In the genomic region with DNA sequence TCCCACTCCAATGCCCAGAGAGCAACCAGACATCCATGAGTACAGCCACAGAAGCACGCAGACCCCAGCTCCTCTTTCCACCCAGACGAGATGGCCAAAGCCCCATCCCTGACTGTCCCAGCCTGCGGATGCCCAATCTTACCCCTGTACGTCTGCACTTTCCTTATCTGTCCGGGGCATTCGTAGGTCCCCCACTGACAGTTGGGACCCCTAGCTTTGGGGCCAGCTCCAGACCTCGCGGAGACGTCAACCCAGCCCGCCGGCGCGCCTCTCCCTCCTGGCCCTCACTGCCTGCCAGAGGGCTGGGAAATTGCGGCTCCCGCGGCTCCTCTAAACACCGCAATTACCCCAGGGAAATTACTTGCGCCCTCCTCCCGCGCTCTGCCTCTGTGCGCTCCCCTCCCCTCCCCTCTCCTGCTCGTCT, we compare ENCODE assay signal across 21 cellular contexts. TPM values are rescaled to one million over a fixed set of nuclear protein-coding genes. Genes with fewer than 3 reads are reported as not detected.
A peak's percentile ranks its signal among the peaks of the same experiment; 100 is the strongest.
DNase-seq lines count a peak whose midpoint lies in the region; ATAC-seq, FAIRE-seq and TF ChIP-seq lines count a peak whose summit lies in the region.
"Had no signal": no experiment of that assay in that cellular context is flagged by ENCODE, and none has a peak within 500 bp of the region (broad histone marks: within the 10 kb centered on the region; RNA-seq: fewer than 3 reads in every experiment).

No MANE protein-coding gene starts in this region.

- no peaks in the 10 kb centered on the region for H3K36me3 ChIP-seq in BLaER1 treated with 17β-estradiol and CSF1 and Interleukin-3, amounts not matched to agents 10 nM and 100 nM
- H3K36me3 ChIP-seq in ES-I3 (ENCODE audit: insufficient read depth, low read length): no peaks in the 10 kb centered on the region
- no peaks in the 10 kb centered on the region for H3K36me3 ChIP-seq in kidney (ENCODE audit: control insufficient read depth in 1 of 2, insufficient read depth in 2 of 2, low read length in 2 of 2)
- H3K36me3 ChIP-seq: Peyer's patch, vagina had no signal

- H4K20me1 ChIP-seq in BLaER1 treated with 17β-estradiol and CSF1 and Interleukin-3, amounts not matched to agents 10 nM and 100 nM: peaks cover 0 to 84% (median 49%) of the 10 kb centered on the region in 11 experiments; a peak in 18 of 22 replicates

- no peak for DNase-seq in nephron progenitor cell
- no peak for DNase-seq in SIG-M5 treated with dmso at 0.1 percent for 504 hours (lab: John Stamatoyannopoulos, UW; ENCODE audit: unreplicated experiment)
- DNase-seq in Right ventricle myocardium superior: no peak
- DNase-seq in kidney: no peak
- DNase-seq: activated CD4-positive, alpha-beta T cell treated with anti-CD3 and anti-CD28 coated beads, Interleukin-2, amount 50 U/mL, for 48 hours; activated gamma-delta T cell treated with Interleukin-2 at 50 U/mL for 16 hours; CD4-positive, alpha-beta memory T cell; left cardiac atrium; naive thymus-derived CD4-positive, alpha-beta T cell; NCI-H1092; stimulated activated naive CD4-positive, alpha-beta T cell treated with Interleukin-2 at 50 U/mL for 16 hours had no signal

- peak overlapping the region in 5 of 10 experiments; percentile 13 to 71 (median 32); a peak in 6 of 20 replicates for H3K4me3 ChIP-seq in BLaER1 treated with 17β-estradiol and CSF1 and Interleukin-3, amounts not matched to agents 10 nM and 100 nM
- no peak overlapping the region for H3K4me3 ChIP-seq in kidney (ENCODE audit: low read length in 2 of 2)
- H3K4me3 ChIP-seq: Peyer's patch, vagina had no signal

- H3K27ac Mint-ChIP-seq in brain: peak overlapping the region in 2 of 5 experiments; percentile 53 to 63
- H3K27ac Mint-ChIP-seq in nephron progenitor cell: no peak overlapping the region
- H3K27ac Mint-ChIP-seq: CD4-positive, alpha-beta memory T cell; T-helper 1 cell treated with Interleukin-12 subunit alpha and Interleukin-12 subunit beta and Interleukin-4 antibody, amounts not matched to agents 30 μg/mL and 1 μg/mL, for 36 hours had no signal

- H3K4me1 Mint-ChIP-seq in brain (peaks cover 26% of the 10 kb centered on the region), nephron progenitor cell (peaks cover 27% of the 10 kb centered on the region)

- intact Hi-C loops in Right ventricle myocardium superior (cut with DNase I): no loop called here
- intact Hi-C loops in kidney (cut with DNase I): no loop called here

- peaks cover 58% of the 10 kb centered on the region for H3K27me3 Mint-ChIP-seq in brain
- H3K27me3 Mint-ChIP-seq in nephron progenitor cell (ENCODE audit: low read depth, poor library complexity): peaks cover 81% of the 10 kb centered on the region

- no peak for ATAC-seq in Right ventricle myocardium superior (ENCODE audit: poor library complexity)
- ATAC-seq: left cardiac atrium; naive thymus-derived CD4-positive, alpha-beta T cell had no signal

- H3K9me3 ChIP-seq in BLaER1 treated with 17β-estradiol and CSF1 and Interleukin-3, amounts not matched to agents 10 nM and 100 nM (replicated peaks in 1 of 11): peaks cover 0 to 13% (median 8%) of the 10 kb centered on the region in 11 experiments; a peak in 11 of 22 replicates
- H3K9me3 ChIP-seq in ES-I3 (ENCODE audit: control insufficient read depth, insufficient read depth, low read length) (no peaks in the 10 kb centered on the region), kidney (ENCODE audit: control insufficient read depth in 1 of 2, low read length in 2 of 2) (no peaks in the 10 kb centered on the region)
- H3K9me3 ChIP-seq: Peyer's patch, vagina had no signal

- no peak for TF ChIP-seq CTCF in brain (conservative IDR thresholded peaks at IDR 0.05)
- TF ChIP-seq CTCF in nephron progenitor cell (IDR thresholded peaks at IDR 0.05): no peak
- no peak for TF ChIP-seq CTCF in kidney (IDR thresholded peaks at IDR 0.05; ENCODE audit: borderline replicate concordance, extremely low read depth, insufficient read depth)

- no peak overlapping the region for H3K9ac ChIP-seq in BLaER1 treated with 17β-estradiol and CSF1 and Interleukin-3, amounts not matched to agents 10 nM and 100 nM
- H3K9ac ChIP-seq in ES-I3 (ENCODE audit: low read depth, low read length): peak overlapping the region; percentile 47; the same call in 1 of the 2 replicates
- no peak overlapping the region for H3K9ac ChIP-seq in kidney (ENCODE audit: low read length in 2 of 2)

- H3K4me1 ChIP-seq in BLaER1 treated with 17β-estradiol and CSF1 and Interleukin-3, amounts not matched to agents 10 nM and 100 nM: peaks cover 6 to 26% (median 20%) of the 10 kb centered on the region in 10 experiments; a peak in 15 of 20 replicates
- H3K4me1 ChIP-seq in ES-I3 (ENCODE audit: insufficient read depth, low read length): peaks cover 12% of the 10 kb centered on the region
- H3K4me1 ChIP-seq in kidney (ENCODE audit: control insufficient read depth in 1 of 2, insufficient read depth in 1 of 2, low read depth in 1 of 2, low read length in 2 of 2): no peaks in the 10 kb centered on the region

- no peak overlapping the region for H3K27ac ChIP-seq in BLaER1 treated with 17β-estradiol and CSF1 and Interleukin-3, amounts not matched to agents 10 nM and 100 nM
- no peak overlapping the region for H3K27ac ChIP-seq in kidney (ENCODE audit: low read depth in 2 of 2, low read length in 2 of 2)
- H3K27ac ChIP-seq: Peyer's patch, vagina had no signal

- no peak for FAIRE-seq in kidney (lab: Jason Lieb, UNC)
- FAIRE-seq: GM19239 had no signal

- H3K9me3 Mint-ChIP-seq in brain (peaks cover 0 to 5% (median 0%) of the 10 kb centered on the region in 5 experiments), nephron progenitor cell (no peaks in the 10 kb centered on the region)
- H3K9me3 Mint-ChIP-seq: CD4-positive, alpha-beta memory T cell; naive thymus-derived CD4-positive, alpha-beta T cell; T-helper 1 cell treated with Interleukin-12 subunit alpha and Interleukin-12 subunit beta and Interleukin-4 antibody, amounts not matched to agents 30 μg/mL and 1 μg/mL, for 36 hours had no signal

- H3K4me3 Mint-ChIP-seq in brain: peak overlapping the region; percentile 66 to 81 (median 75)
- peak overlapping the region; percentile 72 for H3K4me3 Mint-ChIP-seq in nephron progenitor cell
- H3K4me3 Mint-ChIP-seq: T-helper 1 cell treated with Interleukin-12 subunit alpha and Interleukin-12 subunit beta and Interleukin-4 antibody, amounts not matched to agents 30 μg/mL and 1 μg/mL, for 36 hours had no signal

- H3K27me3 ChIP-seq in BLaER1 treated with 17β-estradiol and CSF1 and Interleukin-3, amounts not matched to agents 10 nM and 100 nM: peaks cover 62 to 84% (median 74%) of the 10 kb centered on the region in 11 experiments

- peak overlapping the region; percentile 11 to 55 (median 40); a peak in 19 of 22 replicates for H3K4me2 ChIP-seq in BLaER1 treated with 17β-estradiol and CSF1 and Interleukin-3, amounts not matched to agents 10 nM and 100 nM

- H3K36me3 Mint-ChIP-seq in brain (no peaks in the 10 kb centered on the region), nephron progenitor cell (ENCODE audit: low read depth) (no peaks in the 10 kb centered on the region)
- H3K36me3 Mint-ChIP-seq: CD4-positive, alpha-beta memory T cell; naive thymus-derived CD4-positive, alpha-beta T cell had no signal

RNA-seq across cellular contexts. Expression of a gene that starts 2.3 kb away (rescaled TPM):
- polyA plus RNA-seq in brain (ENCODE audit: insufficient read depth, low read depth, low replicate concordance) (3.7 TPM), kidney (ENCODE audit: insufficient read depth, low read depth, low replicate concordance) (8.5 TPM)
- total RNA-seq in Right ventricle myocardium superior (not detected), kidney (6.7 TPM)
- total RNA-seq: CD4-positive, alpha-beta memory T cell; epithelial cell of proximal tubule; glomerular endothelial cell; naive thymus-derived CD4-positive, alpha-beta T cell; Peyer's patch; vagina had no signal
- polyA plus RNA-seq: CD4-positive, alpha-beta memory T cell; naive thymus-derived CD4-positive, alpha-beta T cell had no signal

RNA-seq across cellular contexts. Expression of a gene that starts 29.4 kb away (rescaled TPM):
- polyA plus RNA-seq in brain (ENCODE audit: insufficient read depth, low read depth, low replicate concordance) (not detected), kidney (ENCODE audit: insufficient read depth, low read depth, low replicate concordance) (0.49 TPM)
- total RNA-seq in Right ventricle myocardium superior (not detected), kidney (0.09 TPM)
- total RNA-seq: CD4-positive, alpha-beta memory T cell; epithelial cell of proximal tubule; glomerular endothelial cell; left cardiac atrium; naive thymus-derived CD4-positive, alpha-beta T cell; NCI-H460; vagina had no signal
- polyA plus RNA-seq: CD4-positive, alpha-beta memory T cell; naive thymus-derived CD4-positive, alpha-beta T cell had no signal

RNA-seq across cellular contexts. Expression of a gene that starts 34.8 kb away (rescaled TPM):
- not detected for polyA plus RNA-seq in brain (ENCODE audit: insufficient read depth, low read depth, low replicate concordance)
- total RNA-seq in Right ventricle myocardium superior: 0.19 TPM
- total RNA-seq in kidney: not detected
- not detected for polyA plus RNA-seq in kidney (ENCODE audit: insufficient read depth, low read depth, low replicate concordance)
- total RNA-seq: CD4-positive, alpha-beta memory T cell; epithelial cell of proximal tubule; glomerular endothelial cell; naive thymus-derived CD4-positive, alpha-beta T cell; NCI-H460; Peyer's patch; vagina had no signal
- polyA plus RNA-seq: CD4-positive, alpha-beta memory T cell; naive thymus-derived CD4-positive, alpha-beta T cell had no signal

RNA-seq across cellular contexts. Expression of a gene that starts 40.6 kb away (rescaled TPM):
- polyA plus RNA-seq in brain (ENCODE audit: insufficient read depth, low read depth, low replicate concordance): not detected
- not detected for total RNA-seq in Right ventricle myocardium superior
- not detected for total RNA-seq in kidney
- polyA plus RNA-seq in kidney (ENCODE audit: insufficient read depth, low read depth, low replicate concordance): not detected
- total RNA-seq: CD4-positive, alpha-beta memory T cell; epithelial cell of proximal tubule; glomerular endothelial cell; naive thymus-derived CD4-positive, alpha-beta T cell; Peyer's patch; vagina had no signal
- polyA plus RNA-seq: CD4-positive, alpha-beta memory T cell had no signal

RNA-seq across cellular contexts. Expression of a gene that starts 54.1 kb away (rescaled TPM):
- not detected for polyA plus RNA-seq in brain (ENCODE audit: insufficient read depth, low read depth, low replicate concordance)
- not detected for total RNA-seq in Right ventricle myocardium superior
- not detected for total RNA-seq in kidney
- not detected for polyA plus RNA-seq in kidney (ENCODE audit: insufficient read depth, low read depth, low replicate concordance)
- total RNA-seq: CD4-positive, alpha-beta memory T cell; epithelial cell of proximal tubule; glomerular endothelial cell; left cardiac atrium; naive thymus-derived CD4-positive, alpha-beta T cell; NCI-H460; Peyer's patch; vagina had no signal
- polyA plus RNA-seq: CD4-positive, alpha-beta memory T cell had no signal
